11 cellular contexts compared by ENCODE assay signal in the genomic region with DNA sequence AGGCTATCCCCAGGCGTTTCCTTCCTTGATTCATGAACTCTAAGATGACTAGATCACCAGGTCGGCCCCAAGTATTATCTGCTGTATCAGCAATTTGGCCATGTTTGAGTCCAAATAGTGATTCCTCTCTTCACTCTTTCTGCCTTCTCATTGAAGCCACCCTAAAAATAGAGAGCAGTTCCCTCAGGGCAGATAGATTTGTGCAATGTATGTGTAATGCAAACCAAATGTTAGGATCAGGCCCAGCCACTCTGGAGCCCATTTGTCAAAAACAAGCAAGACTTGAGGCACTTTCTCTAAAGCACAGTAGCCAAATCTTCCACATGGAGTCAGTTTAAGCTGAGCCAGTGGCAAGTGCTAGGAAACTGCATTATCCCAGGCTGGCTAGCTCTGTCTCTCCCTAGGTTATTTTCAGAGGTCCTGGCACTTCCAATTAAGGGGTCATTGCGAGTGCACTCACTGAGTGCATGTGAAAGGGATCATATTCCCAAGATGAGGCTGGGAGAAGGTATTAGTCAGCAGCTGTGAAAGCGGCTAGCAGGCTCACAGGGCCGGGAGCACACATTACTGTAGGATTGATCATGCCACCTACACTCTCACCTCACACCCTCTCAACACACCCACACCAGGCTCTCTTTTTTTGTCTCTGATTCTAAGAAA.
DNase-seq lines count a peak whose midpoint lies in the region; ATAC-seq and TF ChIP-seq lines count a peak whose summit lies in the region.
"Had no signal": no experiment of that assay in that cellular context is flagged by ENCODE, and none has a peak within 500 bp of the region (broad histone marks: within the 10 kb centered on the region; RNA-seq: fewer than 3 reads in every experiment).

No MANE protein-coding gene starts in this region.

- no peak for ATAC-seq in GM18909 (IDR thresholded peaks at IDR 0.05; ENCODE audit: poor library complexity, unreplicated experiment)
- no peak for ATAC-seq in CD4-positive, alpha-beta T cell (ENCODE audit: poor library complexity)

- DNase-seq in GM04504 (ENCODE audit: low read depth) (peak; percentile 86), RKO (ENCODE audit: low spot score) (peak; percentile 55), fibroblast of the aortic adventitia (ENCODE audit: low read depth) (peak; percentile 86), renal cortical epithelial cell (ENCODE audit: low read depth) (peak; percentile 94), GF-D8 (lab: John Stamatoyannopoulos, UW) (no peak)
- no peak for DNase-seq in stimulated activated naive CD4-positive, alpha-beta T cell treated with Interleukin-2 at 50 U/mL for 16 hours (lab: John Stamatoyannopoulos, UW)
- DNase-seq in CD4-positive, alpha-beta T cell = no peak
- DNase-seq: NCI-H774, right lobe of liver, thyroid gland had no signal

- CTCF ChIA-PET in CD4-positive, alpha-beta T cell (lab: Charles Lee) = no interaction called here

- POLR2A ChIA-PET in CD4-positive, alpha-beta T cell (lab: Charles Lee) = no interaction called here

- no peak overlapping the region for H3K27ac Mint-ChIP-seq in CD4-positive, alpha-beta T cell

- peaks cover 30% of the 10 kb centered on the region for H3K27me3 Mint-ChIP-seq in CD4-positive, alpha-beta T cell

- H3K9me3 Mint-ChIP-seq in CD4-positive, alpha-beta T cell = no peaks in the 10 kb centered on the region

- H3K4me3 ChIP-seq in fibroblast of the aortic adventitia (ENCODE audit: low read depth, low read length) = no peak overlapping the region
- H3K4me3 ChIP-seq: right lobe of liver, thyroid gland had no signal

- no peaks in the 10 kb centered on the region for H3K9me3 ChIP-seq in CD4-positive, alpha-beta T cell (ENCODE audit: control insufficient read depth, low read length)
- H3K9me3 ChIP-seq: right lobe of liver, thyroid gland had no signal

- intact Hi-C loops in CD4-positive, alpha-beta T cell (cut with DNase I, micrococcal nuclease) = no loop called here

- no peaks in the 10 kb centered on the region for H3K36me3 Mint-ChIP-seq in CD4-positive, alpha-beta T cell (ENCODE audit: low read depth)

- H3K27me3 ChIP-seq in CD4-positive, alpha-beta T cell (ENCODE audit: control insufficient read depth, insufficient read depth, low read length) = peaks cover 6% of the 10 kb centered on the region
- H3K27me3 ChIP-seq: right lobe of liver, thyroid gland had no signal

- TF ChIP-seq CTCF in fibroblast of the aortic adventitia (IDR thresholded peaks at IDR 0.05; ENCODE audit: insufficient read depth, low read length) = no peak
- no peak for TF ChIP-seq CTCF in CD4-positive, alpha-beta T cell (IDR thresholded peaks at IDR 0.05)

- no peak overlapping the region for H3K27ac ChIP-seq in CD4-positive, alpha-beta T cell (ENCODE audit: low read depth, low read length)
- H3K27ac ChIP-seq: right lobe of liver, thyroid gland had no signal

- H3K4me1 Mint-ChIP-seq in CD4-positive, alpha-beta T cell (ENCODE audit: low read depth) = no peaks in the 10 kb centered on the region

- H3K4me3 Mint-ChIP-seq in CD4-positive, alpha-beta T cell = no peak overlapping the region

Comparison
In these comparisons a context has a peak if more than half of its experiments do, and no peak if none do; other contexts are left out.
1. DNase-seq: peak in GM04504 (single experiment), RKO (single experiment), fibroblast of the aortic adventitia (single experiment) and renal cortical epithelial cell (single experiment); none in GF-D8 (single experiment), stimulated activated naive CD4-positive, alpha-beta T cell treated with Interleukin-2 at 50 U/mL for 16 hours (single experiment) and CD4-positive, alpha-beta T cell (0 of 10).